Comparison of ENCODE assay signal across 15 cellular contexts in genomic region chr3:73520931-73521461, GRCh38.
DNase-seq lines count a peak whose midpoint lies in the region; ATAC-seq, FAIRE-seq and TF ChIP-seq lines count a peak whose summit lies in the region.
"Had no signal": no experiment of that assay in that cellular context is flagged by ENCODE, and none has a peak within 500 bp of the region (broad histone marks: within the 10 kb centered on the region; RNA-seq: fewer than 3 reads in every experiment).

No MANE protein-coding gene starts in this region.

- peaks cover 0 to 3% of the 10 kb centered on the region in 2 donors for H3K9me3 ChIP-seq in lung (ENCODE audit: control insufficient read depth in 2 of 2, insufficient read depth in 1 of 2, low read length in 1 of 2)
- H3K9me3 ChIP-seq in Karpas-422 (ENCODE audit: low read length) = no peaks in the 10 kb centered on the region
- H3K9me3 ChIP-seq: SJCRH30 had no signal

- TF ChIP-seq CTCF in lung (IDR thresholded peaks at IDR 0.05; ENCODE audit: control extremely low read depth, extremely low read depth) = no peak

- H3K4me1 ChIP-seq in lung (ENCODE audit: control insufficient read depth in 2 of 2, insufficient read depth in 2 of 2, low read length in 2 of 2) = peaks cover 4 to 11% of the 10 kb centered on the region in 2 donors
- H3K4me1 ChIP-seq in Karpas-422 (ENCODE audit: low read length) = no peaks in the 10 kb centered on the region
- H3K4me1 ChIP-seq: SJCRH30 had no signal

- H3K4me2 ChIP-seq in Karpas-422 (ENCODE audit: low read depth, low read length, poor library complexity, severe bottlenecking) = no peak overlapping the region
- H3K4me2 ChIP-seq: smooth muscle cell had no signal

- no peak overlapping the region for H3K9ac ChIP-seq in Karpas-422 (ENCODE audit: low read length)

- H3K79me2 ChIP-seq in Karpas-422 (ENCODE audit: low read length) = no peaks in the 10 kb centered on the region

- H3K27me3 ChIP-seq in lung (ENCODE audit: control insufficient read depth, insufficient read depth) (no peaks in the 10 kb centered on the region), Karpas-422 (ENCODE audit: low read length) (no peaks in the 10 kb centered on the region)
- H3K27me3 ChIP-seq: SJCRH30 had no signal

- H3K27ac ChIP-seq in lung (ENCODE audit: low read depth in 1 of 2, low read length in 1 of 2) = peak overlapping the region; percentile 4 to 56
- no peak overlapping the region for H3K27ac ChIP-seq in Karpas-422 (ENCODE audit: low read length)
- H3K27ac ChIP-seq: SJCRH30 had no signal

- H3K9me2 ChIP-seq in Karpas-422 (replicated peaks; ENCODE audit: insufficient read depth, low read length) = no peaks in the 10 kb centered on the region

- no peak overlapping the region for H2AFZ ChIP-seq in Karpas-422 (ENCODE audit: low read length)

- FAIRE-seq in HTR-8/SVneo (lab: Jason Lieb, UNC) = no peak

- H3K36me3 ChIP-seq in lung (ENCODE audit: control insufficient read depth in 2 of 2, insufficient read depth in 2 of 2, low read length in 2 of 2) (no peaks in the 10 kb centered on the region), Karpas-422 (ENCODE audit: insufficient read depth, low read length) (no peaks in the 10 kb centered on the region)
- H3K36me3 ChIP-seq: SJCRH30 had no signal

- no peak for ATAC-seq in lung (ENCODE audit: insufficient read depth, low FRiP score)
- no peak for ATAC-seq in left lobe of liver

- no peak overlapping the region for H3K4me3 ChIP-seq in lung
- H3K4me3 ChIP-seq in Karpas-422 (ENCODE audit: low read length) = no peak overlapping the region
- H3K4me3 ChIP-seq: SJCRH30, smooth muscle cell had no signal

- 64 to 74% methylated on average over 13 of the region's 13 CpGs for WGBS in lung, 2 donors

- no peaks in the 10 kb centered on the region for H4K20me1 ChIP-seq in Karpas-422 (ENCODE audit: insufficient read depth, low read depth, low read length)

- DNase-seq in GM04504 (ENCODE audit: low read depth) (peak; percentile 75), dedifferentiated amniotic fluid mesenchymal stem cell (ENCODE audit: extremely low spot score) (peak; percentile 35), lung (ENCODE audit: low spot score) (no peak), stromal cell of bone marrow (ENCODE audit: low read depth) (peak; percentile 61), Karpas-422 (no peak), HTR-8/SVneo (ENCODE audit: insufficient read length, low spot score) (no peak), left lobe of liver (ENCODE audit: low spot score) (no peak)
- DNase-seq in activated CD4-positive, alpha-beta T cell treated with anti-CD3 and anti-CD28 coated beads for 1 hour = no peak
- DNase-seq: activated CD4-positive, alpha-beta T cell treated with anti-CD3 and anti-CD28 coated beads for 4 hours; activated naive CD4-positive, alpha-beta T cell treated with anti-CD3 and anti-CD28 coated beads, Interleukin-2, amount 50 U/mL, for 16 hours; COR-L47; effector CD8-positive, alpha-beta T cell; NCI-H226; SJCRH30 had no signal

Comparison
In these comparisons a context has a peak if more than half of its experiments do, and no peak if none do; other contexts are left out.
1. DNase-seq: peak in GM04504 (single experiment), dedifferentiated amniotic fluid mesenchymal stem cell (single experiment) and stromal cell of bone marrow (single experiment); none in lung (single experiment), Karpas-422 (single experiment), activated CD4-positive, alpha-beta T cell treated with anti-CD3 and anti-CD28 coated beads for 1 hour (single experiment), HTR-8/SVneo (single experiment) and left lobe of liver (single experiment).